In genomic region chr3:168086541-168087260, GRCh38 we compare ENCODE assay signal across 24 cellular contexts.
"Had no signal": no experiment of that assay in that cellular context is flagged by ENCODE, and none has a peak within 500 bp of the region (broad histone marks: within the 10 kb centered on the region; RNA-seq: fewer than 3 reads in every experiment).

No MANE protein-coding gene starts in this region.

- FAIRE-seq: astrocyte, islet of Langerhans had no signal

- ATAC-seq: activated naive CD4-positive, alpha-beta T cell treated with anti-CD3 and anti-CD28 coated beads, Interleukin-2, amount 50 U/mL, for 72 hours; activated T-cell treated with anti-CD3 and anti-CD28 coated beads, Interleukin-2, amount 50 U/mL, for 72 hours; foreskin keratinocyte; right lobe of liver had no signal

- DNase-seq: activated CD4-positive, alpha-beta T cell treated with anti-CD3 and anti-CD28 coated beads for 4 hours; activated CD4-positive, alpha-beta T cell treated with anti-CD3 and anti-CD28 coated beads, Interleukin-2, amount 50 U/mL, for 4 hours; activated CD4-positive, CD25-positive, alpha-beta regulatory T cell; activated naive CD4-positive, alpha-beta T cell; activated T-cell treated with anti-CD3 and anti-CD28 coated beads for 4 hours; activated T-cell treated with anti-CD3 and anti-CD28 coated beads, Interleukin-2, amount 50 U/mL, for 72 hours; brain microvascular endothelial cell; caudate nucleus; cortex of kidney; endodermal cell; foreskin keratinocyte; mammary epithelial cell; naive B cell; nephron progenitor cell; ovary; right lobe of liver; stimulated activated CD4-positive, alpha-beta T cell treated with anti-CD3 and anti-CD28 coated beads, Interleukin-2, amount 100 ng/mL, for 48 hours; stimulated activated naive CD4-positive, alpha-beta T cell treated with Interleukin-2 at 50 U/mL for 16 hours; transverse colon; uterus had no signal

- H3K36me3 ChIP-seq: brain microvascular endothelial cell, esophagus muscularis mucosa, ovary, right lobe of liver, transverse colon, uterus had no signal

- H3K9me3 ChIP-seq: esophagus muscularis mucosa, ovary, right lobe of liver, transverse colon, uterus had no signal

- H3K4me3 ChIP-seq: esophagus muscularis mucosa, ovary, right lobe of liver, transverse colon, uterus had no signal

- H3K27ac ChIP-seq: brain microvascular endothelial cell, esophagus muscularis mucosa, foreskin keratinocyte, ovary, right lobe of liver, transverse colon, uterus had no signal

- H3K27me3 ChIP-seq: brain microvascular endothelial cell, esophagus muscularis mucosa, foreskin keratinocyte, ovary, right lobe of liver, transverse colon, uterus had no signal
